18 cellular contexts compared by ENCODE assay signal in the genomic region with DNA sequence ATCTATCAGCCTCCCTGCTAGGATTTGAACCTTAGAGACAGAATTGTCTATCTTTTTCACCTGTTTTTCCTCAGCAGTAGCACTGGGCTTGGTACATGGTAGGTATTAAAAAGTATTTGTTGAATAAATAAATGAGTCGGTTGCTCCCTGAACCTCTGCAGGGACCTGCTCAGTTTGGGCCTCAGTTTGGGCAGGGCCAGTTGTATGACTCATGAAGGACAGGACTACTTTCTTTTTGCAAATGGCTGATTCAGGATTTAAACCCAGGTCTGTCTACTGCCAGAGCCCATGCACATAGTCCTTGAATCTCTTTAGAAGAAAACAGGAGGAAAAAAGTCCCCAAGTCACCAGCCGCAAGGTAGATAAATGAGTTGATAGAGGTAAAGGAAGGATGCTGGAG. TPM values are rescaled to one million over a fixed set of nuclear protein-coding genes. Genes with fewer than 3 reads are reported as not detected.
A peak's percentile ranks its signal among the peaks of the same experiment; 100 is the strongest.
DNase-seq lines count a peak whose midpoint lies in the region; ATAC-seq and TF ChIP-seq lines count a peak whose summit lies in the region.
"Had no signal": no experiment of that assay in that cellular context is flagged by ENCODE, and none has a peak within 500 bp of the region (broad histone marks: within the 10 kb centered on the region; RNA-seq: fewer than 3 reads in every experiment).

No MANE protein-coding gene starts in this region.

- H2BK12ac ChIP-seq in trophoblast cell (ENCODE audit: low read length): no peak overlapping the region

- no peak overlapping the region for H3K23ac ChIP-seq in trophoblast cell (ENCODE audit: low read length)

- H3K79me1 ChIP-seq in trophoblast cell (ENCODE audit: low read length): peaks cover 32% of the 10 kb centered on the region

- no peak overlapping the region for H3K4ac ChIP-seq in trophoblast cell (ENCODE audit: low read depth, low read length)

- H3K14ac ChIP-seq in trophoblast cell (ENCODE audit: low read length): no peak overlapping the region

- H4K91ac ChIP-seq in trophoblast cell (ENCODE audit: low read depth, low read length): no peak overlapping the region

- no peak overlapping the region for H2AFZ ChIP-seq in trophoblast cell (ENCODE audit: insufficient read depth, low read length, poor library complexity)
- H2AFZ ChIP-seq: neural progenitor cell had no signal

- no peak overlapping the region for H3K18ac ChIP-seq in trophoblast cell (ENCODE audit: low read length)

- no peaks in the 10 kb centered on the region for H3K27me3 ChIP-seq in trophoblast cell (ENCODE audit: insufficient read depth, low read length)
- H3K27me3 ChIP-seq: SJSA1 had no signal

- no peak overlapping the region for H2BK5ac ChIP-seq in trophoblast cell (ENCODE audit: low read depth, low read length, poor library complexity)

- TF ChIP-seq CTCF in fibroblast of mammary gland (conservative IDR thresholded peaks at IDR 0.05; ENCODE audit: control insufficient read depth, insufficient read depth, low read depth, low read length): no peak

- no peak overlapping the region for H2AK5ac ChIP-seq in trophoblast cell (ENCODE audit: low read length)

- H3K9me3 ChIP-seq in trophoblast cell (ENCODE audit: insufficient read depth, low read depth, low read length): no peaks in the 10 kb centered on the region
- H3K9me3 ChIP-seq: SJSA1 had no signal

- DNase-seq in EH (ENCODE audit: low read depth) (peak; percentile 46), amniotic stem cell (lab: John Stamatoyannopoulos, UW) (peak; percentile 13), fibroblast of mammary gland (ENCODE audit: low read depth) (peak; percentile 67), trophoblast cell (no peak), NCI-H187 (lab: John Stamatoyannopoulos, UW) (no peak), mucosa of gallbladder (ENCODE audit: low spot score) (no peak)
- DNase-seq in effector CD4-positive, alpha-beta T cell: no peak
- DNase-seq: activated CD4-positive, alpha-beta T cell treated with anti-CD3 and anti-CD28 coated beads for 36 hours; activated naive CD4-positive, alpha-beta T cell treated with anti-CD3 and anti-CD28 coated beads, Interleukin-2, amount 50 U/mL, for 16 hours; NCI-H2029 treated with DMSO at 0.1 percent for 48 hours; NCI-H510A; T1000 had no signal

- H3K4me2 ChIP-seq in trophoblast cell (ENCODE audit: low read length): peak overlapping the region; percentile 82
- H3K4me2 ChIP-seq: neural progenitor cell had no signal

- WGBS in trophoblast cell (ENCODE audit: extremely low coverage, insufficient coverage, insufficient read length): no CpG with 5 or more reads among the region's 2 CpGs

- H3K9ac ChIP-seq in trophoblast cell (ENCODE audit: low read length): no peak overlapping the region
- H3K9ac ChIP-seq: neural progenitor cell had no signal

- H3K36me3 ChIP-seq in trophoblast cell (ENCODE audit: control insufficient read depth in 1 of 2, insufficient read depth in 2 of 2, low read length in 2 of 2): peaks cover 36 to 49% of the 10 kb centered on the region in 2 experiments
- H3K36me3 ChIP-seq: cardiac muscle cell, neural progenitor cell had no signal

- no peak overlapping the region for H4K8ac ChIP-seq in trophoblast cell (ENCODE audit: low read depth, low read length)

- H4K12ac ChIP-seq in trophoblast cell (ENCODE audit: low read depth, low read length): no peak overlapping the region

- no peak overlapping the region for H2BK120ac ChIP-seq in trophoblast cell (ENCODE audit: insufficient read depth, low read length, poor library complexity)

- H3K4me3 ChIP-seq in fibroblast of mammary gland (ENCODE audit: control insufficient read depth, low read depth, low read length) (no peak overlapping the region), trophoblast cell (ENCODE audit: low read depth, low read length) (no peak overlapping the region)
- H3K4me3 ChIP-seq: cardiac muscle cell, lung, neural progenitor cell, SJSA1 had no signal

- no peak for ATAC-seq in GM19452 (IDR thresholded peaks at IDR 0.05; ENCODE audit: unreplicated experiment)
- ATAC-seq: activated CD4-positive, alpha-beta T cell treated with anti-CD3 and anti-CD28 coated beads for 36 hours; HepG2 had no signal

- peaks cover 9 to 21% of the 10 kb centered on the region in 2 experiments for H3K4me1 ChIP-seq in trophoblast cell (ENCODE audit: control insufficient read depth in 1 of 2, insufficient read depth in 2 of 2, low read length in 2 of 2)

- H3K27ac ChIP-seq in trophoblast cell (ENCODE audit: low read depth, low read length): no peak overlapping the region
- H3K27ac ChIP-seq: cardiac muscle cell, neural progenitor cell, SJSA1 had no signal

- H3K79me2 ChIP-seq in trophoblast cell (ENCODE audit: control insufficient read depth, insufficient read depth, low read length, poor library complexity): peaks cover 22% of the 10 kb centered on the region

RNA-seq across cellular contexts. Expression of a gene that starts 3.1 kb away (rescaled TPM):
- polyA plus RNA-seq in trophoblast cell (2013): 1,470 and 1,480 TPM in 2 replicates
- 264 TPM for total RNA-seq in mucosa of gallbladder
- total RNA-seq: activated CD4-positive, alpha-beta T cell treated with anti-CD3 and anti-CD28 coated beads for 36 hours had no signal

RNA-seq across cellular contexts. Expression of a gene that starts 26.8 kb away (rescaled TPM):
- polyA plus RNA-seq in trophoblast cell (2013): 107 and 118 TPM in 2 replicates
- 15.8 TPM for total RNA-seq in mucosa of gallbladder

Comparison
In these comparisons a context has a peak if more than half of its experiments do, and no peak if none do; other contexts are left out.
1. DNase-seq: peak in EH (single experiment), amniotic stem cell (single experiment) and fibroblast of mammary gland (single experiment); none in trophoblast cell (0 of 2), effector CD4-positive, alpha-beta T cell (single experiment), NCI-H187 (0 of 2) and mucosa of gallbladder (single experiment).